ENCODE assay signal across 23 cellular contexts in the genomic region with DNA sequence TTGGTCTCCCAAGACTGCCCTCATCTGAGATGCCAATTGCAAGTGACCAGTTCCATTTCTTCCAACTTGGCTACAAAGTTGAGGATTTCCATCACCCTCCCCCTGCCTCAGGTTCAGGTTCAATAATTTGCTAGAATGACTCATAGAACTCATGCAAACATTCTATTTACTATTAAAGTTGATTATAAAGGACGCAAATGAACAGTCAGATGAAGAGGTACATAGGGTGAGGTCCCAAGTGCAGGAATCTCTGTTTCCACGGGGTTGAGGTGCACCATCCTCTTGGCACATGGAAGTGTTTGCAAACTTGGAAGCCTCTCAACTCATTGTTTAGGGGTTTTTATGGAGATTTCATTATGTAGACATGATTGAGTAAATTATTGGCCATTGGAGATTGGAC. TPM values are rescaled to one million over a fixed set of nuclear protein-coding genes. Genes with fewer than 3 reads are reported as not detected.
DNase-seq lines count a peak whose midpoint lies in the region; ATAC-seq and TF ChIP-seq lines count a peak whose summit lies in the region.
"Had no signal": no experiment of that assay in that cellular context is flagged by ENCODE, and none has a peak within 500 bp of the region (broad histone marks: within the 10 kb centered on the region; RNA-seq: fewer than 3 reads in every experiment).

No MANE protein-coding gene starts in this region.

- H3K27me3 ChIP-seq in endodermal cell (ENCODE audit: control insufficient read depth, insufficient read depth, low read length, poor library complexity, severe bottlenecking): no peaks in the 10 kb centered on the region
- H3K27me3 ChIP-seq in left lung: no peaks in the 10 kb centered on the region
- H3K27me3 ChIP-seq: BLaER1 had no signal

- H3K36me3 ChIP-seq in endodermal cell (ENCODE audit: control insufficient read depth, insufficient read depth, low read length): no peaks in the 10 kb centered on the region
- no peaks in the 10 kb centered on the region for H3K36me3 ChIP-seq in left lung
- H3K36me3 ChIP-seq: BLaER1 had no signal

- no peak for ATAC-seq in left lung
- no peak for ATAC-seq in activated CD8-positive, alpha-beta memory T cell treated with anti-CD3 and anti-CD28 coated beads, Interleukin-2, amount 10 ng/mL, durations not matched to agents 7 days and 5 days
- ATAC-seq: GM12878, HCT116 had no signal

- no peak overlapping the region for H3K9ac ChIP-seq in endodermal cell (ENCODE audit: extremely low read depth, low read length, poor library complexity, severe bottlenecking)
- H3K9ac ChIP-seq: BLaER1 had no signal

- no peak for TF ChIP-seq CTCF in endodermal cell (conservative IDR thresholded peaks at IDR 0.05)
- no peak for TF ChIP-seq CTCF in left lung (IDR thresholded peaks at IDR 0.05)

- no peaks in the 10 kb centered on the region for H3K4me1 ChIP-seq in endodermal cell (ENCODE audit: control insufficient read depth, insufficient read depth, low read length)
- H3K4me1 ChIP-seq in left lung: peaks cover 0 to 15% of the 10 kb centered on the region in 2 donors

- no peaks in the 10 kb centered on the region for H3K4me1 Mint-ChIP-seq in endodermal cell
- H3K4me1 Mint-ChIP-seq in activated CD8-positive, alpha-beta memory T cell treated with anti-CD3 and anti-CD28 coated beads, Interleukin-2, amount 10 ng/mL, durations not matched to agents 7 days and 5 days: peaks cover 11% of the 10 kb centered on the region
- H3K4me1 Mint-ChIP-seq: CD4-positive, alpha-beta memory T cell had no signal

- DNase-seq in DMS53 (lab: John Stamatoyannopoulos, UW): peak; percentile 21
- DNase-seq in DMS53 treated with DMSO at 0.1 percent for 48 hours (lab: John Stamatoyannopoulos, UW; ENCODE audit: unreplicated experiment): no peak
- peak; percentile 7 for DNase-seq in endodermal cell
- DNase-seq in kidney tubule cell (ENCODE audit: low spot score): peak; percentile 29
- DNase-seq in iPS-NIHi7 (ENCODE audit: extremely low spot score): no peak
- no peak for DNase-seq in left lung
- DNase-seq in activated CD8-positive, alpha-beta memory T cell treated with anti-CD3 and anti-CD28 coated beads, Interleukin-2, amount 10 ng/mL, durations not matched to agents 7 days and 5 days: no peak
- DNase-seq: CD4-positive, alpha-beta memory T cell; DMS153; DND-41; EL; GOT3; H7; HFFc6; IMR-90 had no signal

- H3K9me3 Mint-ChIP-seq in endodermal cell: no peaks in the 10 kb centered on the region
- no peaks in the 10 kb centered on the region for H3K9me3 Mint-ChIP-seq in activated CD8-positive, alpha-beta memory T cell treated with anti-CD3 and anti-CD28 coated beads, Interleukin-2, amount 10 ng/mL, durations not matched to agents 7 days and 5 days (ENCODE audit: low read depth)
- H3K9me3 Mint-ChIP-seq: HFFc6 had no signal

- intact Hi-C loops in left lung (cut with DNase I): no loop called here

- H3K27ac ChIP-seq in endodermal cell (ENCODE audit: low read depth, low read length) (no peak overlapping the region), left lung (no peak overlapping the region)
- H3K27ac ChIP-seq: 22Rv1, BLaER1 had no signal

- 83 to 94% methylated on average over 1 to 2 of the region's 2 CpGs for WGBS in endodermal cell (ENCODE audit: insufficient coverage in 1 of 2, insufficient read length in 1 of 2), 2 experiments

- peaks cover 2% of the 10 kb centered on the region for H3K27me3 Mint-ChIP-seq in endodermal cell (ENCODE audit: insufficient read depth)
- peaks cover 67% of the 10 kb centered on the region for H3K27me3 Mint-ChIP-seq in activated CD8-positive, alpha-beta memory T cell treated with anti-CD3 and anti-CD28 coated beads, Interleukin-2, amount 10 ng/mL, durations not matched to agents 7 days and 5 days

- H3K4me3 Mint-ChIP-seq in endodermal cell: no peak overlapping the region
- H3K4me3 Mint-ChIP-seq in activated CD8-positive, alpha-beta memory T cell treated with anti-CD3 and anti-CD28 coated beads, Interleukin-2, amount 10 ng/mL, durations not matched to agents 7 days and 5 days: no peak overlapping the region
- H3K4me3 Mint-ChIP-seq: CD14-positive monocyte; CD4-positive, alpha-beta memory T cell; HFFc6 had no signal

- H3K4me3 ChIP-seq in endodermal cell (ENCODE audit: low read length) (no peak overlapping the region), left lung (no peak overlapping the region)
- H3K4me3 ChIP-seq: BLaER1, GM12878 had no signal

- CTCF ChIA-PET in activated CD8-positive, alpha-beta memory T cell treated with anti-CD3 and anti-CD28 coated beads, Interleukin-2, amount 10 ng/mL, durations not matched to agents 7 days and 5 days (lab: Charles Lee): interaction anchor here (1.3 to 1.7 kb wide), 2 partner anchors 15 to 59 kb away, joined by 4 to 5 read pairs; no protein-coding TSS in a partner anchor

- H3K36me3 Mint-ChIP-seq in endodermal cell (ENCODE audit: low read depth): no peaks in the 10 kb centered on the region
- no peaks in the 10 kb centered on the region for H3K36me3 Mint-ChIP-seq in activated CD8-positive, alpha-beta memory T cell treated with anti-CD3 and anti-CD28 coated beads, Interleukin-2, amount 10 ng/mL, durations not matched to agents 7 days and 5 days
- H3K36me3 Mint-ChIP-seq: CD14-positive monocyte; CD4-positive, alpha-beta memory T cell had no signal

- no peak overlapping the region for H3K27ac Mint-ChIP-seq in endodermal cell
- no peak overlapping the region for H3K27ac Mint-ChIP-seq in activated CD8-positive, alpha-beta memory T cell treated with anti-CD3 and anti-CD28 coated beads, Interleukin-2, amount 10 ng/mL, durations not matched to agents 7 days and 5 days
- H3K27ac Mint-ChIP-seq: CD14-positive monocyte; CD4-positive, alpha-beta memory T cell; HFFc6 had no signal

- H3K9me3 ChIP-seq in endodermal cell (ENCODE audit: control insufficient read depth, low read length) (no peaks in the 10 kb centered on the region), left lung (no peaks in the 10 kb centered on the region)
- H3K9me3 ChIP-seq: BLaER1 had no signal

RNA-seq across cellular contexts. Expression of a gene that starts 41.0 kb away (rescaled TPM):
- total RNA-seq in endodermal cell (not detected), left lung (10 to 100 TPM in 1 of 2 donors, under 1 TPM in 1; 0.67 to 52.1 TPM)
- not detected for polyA plus RNA-seq in endodermal cell (2013, experiment 1 of 2)
- polyA plus RNA-seq in endodermal cell (2013, experiment 2 of 2): not detected
- not detected for total RNA-seq in activated CD8-positive, alpha-beta memory T cell treated with anti-CD3 and anti-CD28 coated beads, Interleukin-2, amount 10 ng/mL, durations not matched to agents 7 days and 5 days
- total RNA-seq: A673; CD4-positive, alpha-beta memory T cell; G401; H7; HFFc6 had no signal
- polyA plus RNA-seq: AG04450; CD14-positive monocyte; CD4-positive, alpha-beta memory T cell; IMR-90 had no signal

Comparison
In these comparisons a context has a peak if more than half of its experiments do, and no peak if none do; other contexts are left out.
1. DNase-seq: peak in DMS53 (single experiment), endodermal cell (single experiment) and kidney tubule cell (single experiment); none in DMS53 treated with DMSO at 0.1 percent for 48 hours (single experiment), iPS-NIHi7 (single experiment), left lung (0 of 2) and activated CD8-positive, alpha-beta memory T cell treated with anti-CD3 and anti-CD28 coated beads, Interleukin-2, amount 10 ng/mL, durations not matched to agents 7 days and 5 days (single experiment).